In the genomic region with DNA sequence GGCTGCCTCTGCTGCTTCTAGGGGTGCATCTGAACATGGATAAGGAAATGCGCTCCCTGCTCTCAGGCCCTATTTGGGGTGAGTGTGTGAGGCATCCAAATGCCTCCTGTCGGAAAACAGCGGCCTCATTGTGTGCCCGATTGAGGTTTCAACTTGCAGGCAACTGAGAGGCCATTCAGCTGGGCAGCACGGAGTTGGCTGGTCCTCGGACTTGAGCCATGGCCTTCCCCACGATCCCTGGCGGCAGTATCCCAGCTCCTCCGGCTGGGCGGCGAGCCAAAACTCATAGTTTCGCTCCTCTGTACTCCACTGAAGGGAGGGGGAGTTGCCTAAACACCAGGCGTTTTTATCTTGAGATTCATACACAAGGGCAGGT, we compare ENCODE assay signal across 11 cellular contexts.
A peak's percentile ranks its signal among the peaks of the same experiment; 100 is the strongest.
DNase-seq lines count a peak whose midpoint lies in the region; ATAC-seq, FAIRE-seq and TF ChIP-seq lines count a peak whose summit lies in the region.
"Had no signal": no experiment of that assay in that cellular context is flagged by ENCODE, and none has a peak within 500 bp of the region (broad histone marks: within the 10 kb centered on the region; RNA-seq: fewer than 3 reads in every experiment).

No MANE protein-coding gene starts in this region.

- H3K79me1 ChIP-seq in mesendoderm (ENCODE audit: low read length), result no peaks in the 10 kb centered on the region

- DNase-seq in A673 (ENCODE audit: low spot score) (peak; percentile 1), NCI-H1105 (lab: John Stamatoyannopoulos, UW) (peak; percentile 42), esophagus squamous epithelium (lab: John Stamatoyannopoulos, UW) (no peak), mesendoderm (peak; percentile 14), GDM1 (lab: John Stamatoyannopoulos, UW) (no peak), H54 (ENCODE audit: insufficient read length, low spot score) (no peak)
- DNase-seq: NCI-H345; stimulated activated CD4-positive, alpha-beta T cell treated with anti-CD3 and anti-CD28 coated beads, Interleukin-4, amount 100 ng/mL, for 4 hours had no signal

- H3K4me2 ChIP-seq in mesendoderm (ENCODE audit: low read length), result no peak overlapping the region

- no peak overlapping the region for H2BK5ac ChIP-seq in mesendoderm (ENCODE audit: low read length)

- no peak overlapping the region for H2BK15ac ChIP-seq in mesendoderm (replicated peaks; ENCODE audit: low read depth)

- TF ChIP-seq POLR2A in esophagus squamous epithelium (IDR thresholded peaks at IDR 0.05) (no peak), H54 (IDR thresholded peaks at IDR 0.05; ENCODE audit: low read depth, low read length) (no peak)

- no peak overlapping the region for H3K4me3 ChIP-seq in A673 (ENCODE audit: low read depth, low read length, poor library complexity, severe bottlenecking)
- H3K4me3 ChIP-seq in esophagus squamous epithelium, result peak overlapping the region in 3 of 4 donors; percentile 32 to 65 (median 42)
- H3K4me3 ChIP-seq in mesendoderm (ENCODE audit: low read length), result no peak overlapping the region

- CTCF ChIA-PET in A673 (lab: Charles Lee), result no interaction called here

- no peaks in the 10 kb centered on the region for H3K9me3 ChIP-seq in A673 (ENCODE audit: low read depth, low read length, poor library complexity, severe bottlenecking)
- no peaks in the 10 kb centered on the region for H3K9me3 ChIP-seq in esophagus squamous epithelium

- TF ChIP-seq CTCF in A673 (conservative IDR thresholded peaks at IDR 0.05; ENCODE audit: low read depth, low read length) (no peak), esophagus squamous epithelium (IDR thresholded peaks at IDR 0.05) (no peak)

- no peak overlapping the region for H4K8ac ChIP-seq in mesendoderm (ENCODE audit: low read depth, low read length)

- no peak overlapping the region for H4K5ac ChIP-seq in mesendoderm (ENCODE audit: low read length)

- BruUV-seq in A673 (replicated peaks; lab: Mats Ljungman, UMichigan), result no TSS peak

- no peaks in the 10 kb centered on the region for H3K79me2 ChIP-seq in mesendoderm (ENCODE audit: control insufficient read depth, insufficient read depth, low read length)

- H3K27me3 ChIP-seq in A673 (replicated peaks; ENCODE audit: insufficient read depth, low read depth, low read length, poor library complexity) (peaks cover 48% of the 10 kb centered on the region), esophagus squamous epithelium (peaks cover 0 to 90% (median 6%) of the 10 kb centered on the region in 4 donors), mesendoderm (ENCODE audit: insufficient read depth, low read length, poor library complexity) (peaks cover 57% of the 10 kb centered on the region)

- no peak for ATAC-seq in GM21526 (IDR thresholded peaks at IDR 0.05; ENCODE audit: low FRiP score, unreplicated experiment)
- ATAC-seq in HG03442 (IDR thresholded peaks at IDR 0.05; ENCODE audit: unreplicated experiment), result no peak

- no peak overlapping the region for H2BK120ac ChIP-seq in mesendoderm (ENCODE audit: low read depth, low read length)

- FAIRE-seq in H54 (lab: Jason Lieb, UNC), result no peak

- H3K23ac ChIP-seq in mesendoderm (ENCODE audit: low read length), result no peak overlapping the region

- intact Hi-C loops in A673 (cut with micrococcal nuclease; ENCODE audit: unreplicated experiment), result no loop called here
- intact Hi-C loops in esophagus squamous epithelium (cut with DNase I), result no loop called here

- H3K56ac ChIP-seq in mesendoderm (ENCODE audit: low read length), result no peak overlapping the region

- H3K9ac ChIP-seq in mesendoderm (ENCODE audit: low read length), result no peak overlapping the region

- POLR2A ChIA-PET in A673 (lab: Charles Lee; ENCODE audit: low non-redundant PET), result no interaction called here

- no peak overlapping the region for H2AK5ac ChIP-seq in mesendoderm (ENCODE audit: low read length)

- H3K27ac ChIP-seq in A673 (ENCODE audit: low read depth, low read length, poor library complexity, severe bottlenecking) (no peak overlapping the region), esophagus squamous epithelium (no peak overlapping the region), mesendoderm (ENCODE audit: low read depth, low read length) (no peak overlapping the region)
- H3K27ac ChIP-seq: C4-2B had no signal

- H3K4ac ChIP-seq in mesendoderm (ENCODE audit: low read depth, low read length), result no peak overlapping the region

- H3K4me1 ChIP-seq in A673 (ENCODE audit: insufficient read depth, low read length, poor library complexity, severe bottlenecking) (no peaks in the 10 kb centered on the region), esophagus squamous epithelium (peaks cover 0 to 28% (median 15%) of the 10 kb centered on the region in 3 donors), mesendoderm (ENCODE audit: control insufficient read depth, low read depth, low read length) (no peaks in the 10 kb centered on the region)

- H3K36me3 ChIP-seq in A673 (ENCODE audit: insufficient read depth, low read length, poor library complexity, severe bottlenecking) (no peaks in the 10 kb centered on the region), esophagus squamous epithelium (no peaks in the 10 kb centered on the region), mesendoderm (ENCODE audit: control insufficient read depth, insufficient read depth, low read length) (no peaks in the 10 kb centered on the region)

- WGBS in esophagus squamous epithelium, 2 donors, result 2% methylated on average over 7 of the region's 13 CpGs; no CpG with 5 or more reads in 1 of the 2 donors
- no CpG with 5 or more reads among the region's 13 CpGs for WGBS in mesendoderm (ENCODE audit: extremely low coverage, insufficient coverage, low lambda C conversion rate)

- H3K18ac ChIP-seq in mesendoderm (ENCODE audit: low read length), result no peak overlapping the region

Comparison
In these comparisons a context has a peak if more than half of its experiments do, and no peak if none do; other contexts are left out.
1. DNase-seq: peak in A673 (single experiment), NCI-H1105 (single experiment) and mesendoderm (single experiment); none in esophagus squamous epithelium (single experiment), GDM1 (single experiment) and H54 (single experiment).
2. H3K4me3 ChIP-seq: peak in esophagus squamous epithelium (3 of 4); none in A673 (single experiment) and mesendoderm (single experiment).